8 cellular contexts compared by ENCODE assay signal in the genomic region with DNA sequence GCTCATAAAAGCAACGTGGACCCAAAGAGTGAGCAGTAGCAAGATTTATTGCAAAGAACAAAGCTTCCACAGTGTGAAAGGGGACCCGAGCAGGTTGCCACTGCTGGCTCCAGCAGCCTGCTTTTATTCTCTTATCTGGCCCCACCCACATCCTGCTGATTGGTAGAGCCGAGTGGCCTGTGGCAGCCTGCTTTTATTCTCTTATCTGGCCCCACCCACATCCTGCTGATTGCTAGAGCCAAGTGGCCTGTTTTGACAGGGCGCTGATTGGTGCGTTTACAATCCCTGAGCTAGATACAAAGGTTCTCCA.
A peak's percentile ranks its signal among the peaks of the same experiment; 100 is the strongest.
DNase-seq lines count a peak whose midpoint lies in the region; ATAC-seq and TF ChIP-seq lines count a peak whose summit lies in the region.
"Not testable (repeated sequence)": the region's sequence is repeated elsewhere in the genome, so short reads cannot be mapped to it uniquely, and the experiment has no call there.

No MANE protein-coding gene starts in this region.

- H3K9me2 ChIP-seq in Loucy (replicated peaks; ENCODE audit: low read depth, low read length) = not testable (repeated sequence)

- not testable (repeated sequence) for H3K9me3 ChIP-seq in CD4-positive, CD25-positive, alpha-beta regulatory T cell (ENCODE audit: control insufficient read depth in 2 of 2, low read length in 2 of 2); Loucy (ENCODE audit: insufficient read depth, low read depth, low read length); naive thymus-derived CD4-positive, alpha-beta T cell (ENCODE audit: control insufficient read depth in 2 of 3, low read length in 3 of 3)

- H2AFZ ChIP-seq in Loucy (ENCODE audit: low read length) = not testable (repeated sequence)

- not testable (repeated sequence) for H3K27me3 ChIP-seq in CD4-positive, CD25-positive, alpha-beta regulatory T cell (ENCODE audit: control insufficient read depth, insufficient read depth, low read length); Loucy (ENCODE audit: insufficient read depth, low read length, poor library complexity, severe bottlenecking); naive thymus-derived CD4-positive, alpha-beta T cell (ENCODE audit: control insufficient read depth in 2 of 2, insufficient read depth in 2 of 2, low read length in 2 of 2)

- H3K4me3 ChIP-seq in CD4-positive, CD25-positive, alpha-beta regulatory T cell (ENCODE audit: low read depth, low read length); naive thymus-derived CD4-positive, alpha-beta T cell (ENCODE audit: low read length): not testable (repeated sequence)
- H3K4me3 ChIP-seq in Loucy (ENCODE audit: low read length, poor library complexity, severe bottlenecking) = peak overlapping the region; percentile 37

- peak overlapping the region in 1 of 3 donors; percentile 62 for H3K27ac Mint-ChIP-seq in CD4-positive, CD25-positive, alpha-beta regulatory T cell
- not testable (repeated sequence) for H3K27ac Mint-ChIP-seq in activated CD4-positive, alpha-beta T cell treated with anti-CD3 and anti-CD28 coated beads for 36 hours; activated naive CD4-positive, alpha-beta T cell treated with anti-CD3 and anti-CD28 coated beads for 36 hours
- H3K27ac Mint-ChIP-seq in activated T-cell treated with anti-CD3 and anti-CD28 coated beads, Interleukin-2, amount 50 U/mL, for 24 hours = peak overlapping the region; percentile 23
- peak overlapping the region; percentile 40 for H3K27ac Mint-ChIP-seq in activated naive CD8-positive, alpha-beta T cell treated with anti-CD3 and anti-CD28 coated beads, Interleukin-2, amount 50 U/mL, for 24 hours
- peak overlapping the region in 8 of 9 donors; percentile 13 to 89 (median 77) for H3K27ac Mint-ChIP-seq in naive thymus-derived CD4-positive, alpha-beta T cell

- DNase-seq in CD4-positive, CD25-positive, alpha-beta regulatory T cell = peak in 2 of 3 donors; percentile 10 to 19
- peak; percentile 31 for DNase-seq in activated CD4-positive, alpha-beta T cell treated with anti-CD3 and anti-CD28 coated beads for 36 hours
- DNase-seq in activated T-cell treated with anti-CD3 and anti-CD28 coated beads, Interleukin-2, amount 50 U/mL, for 24 hours = not testable (repeated sequence)
- DNase-seq in activated naive CD4-positive, alpha-beta T cell treated with anti-CD3 and anti-CD28 coated beads for 36 hours = peak; percentile 40
- peak; percentile 4 for DNase-seq in activated naive CD8-positive, alpha-beta T cell treated with anti-CD3 and anti-CD28 coated beads, Interleukin-2, amount 50 U/mL, for 24 hours
- DNase-seq in naive thymus-derived CD4-positive, alpha-beta T cell = peak in 7 of 9 donors; percentile 2 to 28 (median 19)
- peak in 4 of 6 experiments; percentile 10 to 40 (median 19) for DNase-seq in stimulated activated naive CD4-positive, alpha-beta T cell (lab: John Stamatoyannopoulos, UW)

- H3K36me3 ChIP-seq in CD4-positive, CD25-positive, alpha-beta regulatory T cell (ENCODE audit: control insufficient read depth, insufficient read depth, low read length); Loucy (ENCODE audit: insufficient read depth, low read length); naive thymus-derived CD4-positive, alpha-beta T cell (ENCODE audit: control insufficient read depth in 2 of 3, insufficient read depth in 3 of 3, low read length in 3 of 3): not testable (repeated sequence)

- POLR2A ChIA-PET in activated CD4-positive, alpha-beta T cell treated with anti-CD3 and anti-CD28 coated beads for 36 hours (lab: Charles Lee); naive thymus-derived CD4-positive, alpha-beta T cell (lab: Charles Lee): not testable (repeated sequence)

- H3K79me2 ChIP-seq in Loucy (ENCODE audit: insufficient read depth, low read length) = not testable (repeated sequence)

- H3K9me3 Mint-ChIP-seq in CD4-positive, CD25-positive, alpha-beta regulatory T cell = peaks cover 0 to 16% (median 4%) of the 10 kb centered on the region in 7 donors
- not testable (repeated sequence) for H3K9me3 Mint-ChIP-seq in activated CD4-positive, alpha-beta T cell treated with anti-CD3 and anti-CD28 coated beads for 36 hours (ENCODE audit: low read depth); activated T-cell treated with anti-CD3 and anti-CD28 coated beads, Interleukin-2, amount 50 U/mL, for 24 hours; activated naive CD4-positive, alpha-beta T cell treated with anti-CD3 and anti-CD28 coated beads for 36 hours; activated naive CD8-positive, alpha-beta T cell treated with anti-CD3 and anti-CD28 coated beads, Interleukin-2, amount 50 U/mL, for 24 hours; naive thymus-derived CD4-positive, alpha-beta T cell

- peak overlapping the region; percentile 39 for H3K4me2 ChIP-seq in Loucy (ENCODE audit: low read depth, low read length, poor library complexity, severe bottlenecking)

- CTCF ChIA-PET in activated CD4-positive, alpha-beta T cell treated with anti-CD3 and anti-CD28 coated beads for 36 hours (lab: Charles Lee) = interaction anchor here (0.6 kb wide), 2 partner anchors 469 to 480 kb away, joined by 3 read pairs; no protein-coding TSS in a partner anchor
- CTCF ChIA-PET in activated naive CD4-positive, alpha-beta T cell treated with anti-CD3 and anti-CD28 coated beads for 36 hours (lab: Charles Lee) = interaction anchor here (0.8 kb wide), 1 partner anchor 1941 kb away, joined by 3 read pairs; no protein-coding TSS in a partner anchor
- CTCF ChIA-PET in naive thymus-derived CD4-positive, alpha-beta T cell (lab: Charles Lee) = not testable (repeated sequence)

- not testable (repeated sequence) for ATAC-seq in CD4-positive, CD25-positive, alpha-beta regulatory T cell (ENCODE audit: low read depth in 2 of 2); activated naive CD8-positive, alpha-beta T cell treated with anti-CD3 and anti-CD28 coated beads, Interleukin-2, amount 50 U/mL, for 24 hours; naive thymus-derived CD4-positive, alpha-beta T cell
- ATAC-seq in activated CD4-positive, alpha-beta T cell treated with anti-CD3 and anti-CD28 coated beads for 36 hours = peak; percentile 63

- not testable (repeated sequence) for H3K4me1 ChIP-seq in CD4-positive, CD25-positive, alpha-beta regulatory T cell (ENCODE audit: control insufficient read depth, insufficient read depth, low read length, poor library complexity, severe bottlenecking); Loucy (ENCODE audit: insufficient read depth, low read length, poor library complexity, severe bottlenecking); naive thymus-derived CD4-positive, alpha-beta T cell (ENCODE audit: control insufficient read depth in 2 of 2, insufficient read depth in 2 of 2, low read length in 2 of 2)

- intact Hi-C loops in activated CD4-positive, alpha-beta T cell treated with anti-CD3 and anti-CD28 coated beads for 36 hours (cut with DNase I, micrococcal nuclease); activated naive CD4-positive, alpha-beta T cell treated with anti-CD3 and anti-CD28 coated beads for 36 hours (cut with micrococcal nuclease): not testable (repeated sequence)
- intact Hi-C loops in naive thymus-derived CD4-positive, alpha-beta T cell (cut with micrococcal nuclease) = loop anchor here in 1 of 2 donors (1.0 kb wide), 1 partner anchor 64 kb away; no protein-coding TSS in a partner anchor

- H4K20me1 ChIP-seq in Loucy (ENCODE audit: insufficient read depth, low read length, poor library complexity, severe bottlenecking) = not testable (repeated sequence)

- H3K27ac ChIP-seq in CD4-positive, CD25-positive, alpha-beta regulatory T cell (ENCODE audit: insufficient read depth, low read length, poor library complexity, severe bottlenecking); naive thymus-derived CD4-positive, alpha-beta T cell (ENCODE audit: low read depth, low read length): not testable (repeated sequence)

- H3K4me3 Mint-ChIP-seq in CD4-positive, CD25-positive, alpha-beta regulatory T cell = peak overlapping the region in 3 of 4 donors; percentile 39 to 71 (median 70)
- peak overlapping the region; percentile 47 for H3K4me3 Mint-ChIP-seq in activated CD4-positive, alpha-beta T cell treated with anti-CD3 and anti-CD28 coated beads for 36 hours
- H3K4me3 Mint-ChIP-seq in activated T-cell treated with anti-CD3 and anti-CD28 coated beads, Interleukin-2, amount 50 U/mL, for 24 hours = peak overlapping the region; percentile 54
- H3K4me3 Mint-ChIP-seq in activated naive CD4-positive, alpha-beta T cell treated with anti-CD3 and anti-CD28 coated beads for 36 hours = peak overlapping the region; percentile 61
- H3K4me3 Mint-ChIP-seq in activated naive CD8-positive, alpha-beta T cell treated with anti-CD3 and anti-CD28 coated beads, Interleukin-2, amount 50 U/mL, for 24 hours = peak overlapping the region; percentile 77
- peak overlapping the region; percentile 53 to 86 (median 80) for H3K4me3 Mint-ChIP-seq in naive thymus-derived CD4-positive, alpha-beta T cell

- H3K9ac ChIP-seq in Loucy (ENCODE audit: low read depth, low read length, poor library complexity, severe bottlenecking) = not testable (repeated sequence)

- TF ChIP-seq CTCF in Loucy (conservative IDR thresholded peaks at IDR 0.05; ENCODE audit: low read length) = not testable (repeated sequence)

- H3K27me3 Mint-ChIP-seq in CD4-positive, CD25-positive, alpha-beta regulatory T cell; activated CD4-positive, alpha-beta T cell treated with anti-CD3 and anti-CD28 coated beads for 36 hours; activated T-cell treated with anti-CD3 and anti-CD28 coated beads, Interleukin-2, amount 50 U/mL, for 24 hours; activated naive CD4-positive, alpha-beta T cell treated with anti-CD3 and anti-CD28 coated beads for 36 hours (ENCODE audit: low read depth); activated naive CD8-positive, alpha-beta T cell treated with anti-CD3 and anti-CD28 coated beads, Interleukin-2, amount 50 U/mL, for 24 hours; naive thymus-derived CD4-positive, alpha-beta T cell: not testable (repeated sequence)

- H3K4me1 Mint-ChIP-seq in CD4-positive, CD25-positive, alpha-beta regulatory T cell; activated CD4-positive, alpha-beta T cell treated with anti-CD3 and anti-CD28 coated beads for 36 hours; activated naive CD4-positive, alpha-beta T cell treated with anti-CD3 and anti-CD28 coated beads for 36 hours (ENCODE audit: low read depth); activated naive CD8-positive, alpha-beta T cell treated with anti-CD3 and anti-CD28 coated beads, Interleukin-2, amount 50 U/mL, for 24 hours: not testable (repeated sequence)
- peaks cover 10% of the 10 kb centered on the region for H3K4me1 Mint-ChIP-seq in activated T-cell treated with anti-CD3 and anti-CD28 coated beads, Interleukin-2, amount 50 U/mL, for 24 hours (ENCODE audit: low read depth)
- H3K4me1 Mint-ChIP-seq in naive thymus-derived CD4-positive, alpha-beta T cell = peaks cover 0 to 17% (median 9%) of the 10 kb centered on the region in 7 donors

- not testable (repeated sequence) for H3K36me3 Mint-ChIP-seq in CD4-positive, CD25-positive, alpha-beta regulatory T cell; activated CD4-positive, alpha-beta T cell treated with anti-CD3 and anti-CD28 coated beads for 36 hours (ENCODE audit: low read depth); activated T-cell treated with anti-CD3 and anti-CD28 coated beads, Interleukin-2, amount 50 U/mL, for 24 hours (ENCODE audit: low read depth); activated naive CD4-positive, alpha-beta T cell treated with anti-CD3 and anti-CD28 coated beads for 36 hours (ENCODE audit: low read depth); activated naive CD8-positive, alpha-beta T cell treated with anti-CD3 and anti-CD28 coated beads, Interleukin-2, amount 50 U/mL, for 24 hours (ENCODE audit: low read depth); naive thymus-derived CD4-positive, alpha-beta T cell

- H3F3A ChIP-seq in Loucy (ENCODE audit: low read depth) = not testable (repeated sequence)
